ENCODE assay signal across 1 cellular context in the genomic region with DNA sequence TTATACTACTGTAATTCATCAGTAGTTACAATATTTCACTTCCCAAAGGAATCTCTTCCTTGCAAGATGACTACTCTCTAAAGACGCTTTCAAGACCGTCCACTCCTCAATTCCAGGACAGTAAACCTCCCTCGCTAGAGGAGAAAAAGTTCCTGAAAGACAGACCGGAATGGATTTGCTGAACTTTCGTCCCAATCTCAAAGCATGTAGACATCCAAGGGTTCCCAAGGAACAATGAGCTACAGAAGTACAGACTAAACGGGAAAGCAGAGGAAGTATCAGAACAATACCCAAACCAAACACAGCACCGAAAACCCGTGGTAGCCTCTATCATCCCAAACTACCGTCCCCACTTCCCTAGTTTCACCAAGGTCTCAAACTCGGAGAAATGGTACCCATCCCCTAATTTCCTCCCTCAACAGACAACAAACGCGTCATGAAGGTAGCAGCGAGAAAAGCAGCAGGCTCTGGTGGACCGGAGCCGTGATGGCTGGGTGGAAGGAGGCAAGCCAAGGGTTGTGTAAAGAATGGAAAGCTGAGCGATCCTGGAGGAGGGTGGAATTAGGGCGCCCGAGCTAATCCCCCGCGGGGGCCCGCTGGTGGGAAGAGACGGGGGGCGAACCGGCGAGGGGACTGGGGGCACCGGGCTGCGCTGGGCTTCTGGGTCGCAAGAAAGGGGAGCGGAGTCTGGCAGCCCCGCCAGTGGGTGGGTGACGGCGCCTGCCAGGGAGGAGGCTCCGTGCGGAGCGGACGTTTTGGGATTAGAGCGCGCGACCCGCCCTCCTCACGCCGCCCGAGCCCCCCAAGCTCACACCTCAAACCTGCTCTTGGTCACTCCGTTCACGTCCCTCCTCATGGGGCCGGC.
TF ChIP-seq lines count a peak whose summit lies in the region.

No MANE protein-coding gene starts in this region.

TF ChIP-seq in HepG2, 621 proteins besides CTCF, POLR2A, EP300 and RAD21 (continued from another document):
- TF ChIP-seq ARNT2 (CRISPR knock-in tag; IDR thresholded peaks at IDR 0.05; ENCODE audit: low read depth): no peak; the same call in 1 of the 2 replicates
- TF ChIP-seq ZNF496 (CRISPR knock-in tag; IDR thresholded peaks at IDR 0.05; ENCODE audit: insufficient replicate concordance): no peak
- no peak for TF ChIP-seq TBP (CRISPR knock-in tag; IDR thresholded peaks at IDR 0.05)
- TF ChIP-seq RFXAP (CRISPR knock-in tag; IDR thresholded peaks at IDR 0.05; ENCODE audit: borderline replicate concordance): no peak
- TF ChIP-seq, protein P1, sequence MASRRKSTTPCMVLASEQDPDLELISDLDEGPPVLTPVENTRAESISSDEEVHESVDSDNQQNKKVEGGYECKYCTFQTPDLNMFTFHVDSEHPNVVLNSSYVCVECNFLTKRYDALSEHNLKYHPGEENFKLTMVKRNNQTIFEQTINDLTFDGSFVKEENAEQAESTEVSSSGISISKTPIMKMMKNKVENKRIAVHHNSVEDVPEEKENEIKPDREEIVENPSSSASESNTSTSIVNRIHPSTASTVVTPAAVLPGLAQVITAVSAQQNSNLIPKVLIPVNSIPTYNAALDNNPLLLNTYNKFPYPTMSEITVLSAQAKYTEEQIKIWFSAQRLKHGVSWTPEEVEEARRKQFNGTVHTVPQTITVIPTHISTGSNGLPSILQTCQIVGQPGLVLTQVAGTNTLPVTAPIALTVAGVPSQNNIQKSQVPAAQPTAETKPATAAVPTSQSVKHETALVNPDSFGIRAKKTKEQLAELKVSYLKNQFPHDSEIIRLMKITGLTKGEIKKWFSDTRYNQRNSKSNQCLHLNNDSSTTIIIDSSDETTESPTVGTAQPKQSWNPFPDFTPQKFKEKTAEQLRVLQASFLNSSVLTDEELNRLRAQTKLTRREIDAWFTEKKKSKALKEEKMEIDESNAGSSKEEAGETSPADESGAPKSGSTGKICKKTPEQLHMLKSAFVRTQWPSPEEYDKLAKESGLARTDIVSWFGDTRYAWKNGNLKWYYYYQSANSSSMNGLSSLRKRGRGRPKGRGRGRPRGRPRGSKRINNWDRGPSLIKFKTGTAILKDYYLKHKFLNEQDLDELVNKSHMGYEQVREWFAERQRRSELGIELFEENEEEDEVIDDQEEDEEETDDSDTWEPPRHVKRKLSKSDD (CRISPR knock-in tag; IDR thresholded peaks at IDR 0.05; ENCODE audit: low read depth): no peak
- TF ChIP-seq ZNF484 (CRISPR knock-in tag; IDR thresholded peaks at IDR 0.05; ENCODE audit: borderline replicate concordance, low read depth): no peak
- TF ChIP-seq ZNF605 (CRISPR knock-in tag; IDR thresholded peaks at IDR 0.05): no peak
- TF ChIP-seq ZBTB8A (CRISPR knock-in tag; IDR thresholded peaks at IDR 0.05; ENCODE audit: borderline replicate concordance, low read depth): no peak
- TF ChIP-seq SATB2 (CRISPR knock-in tag; IDR thresholded peaks at IDR 0.05): no peak
- peak; percentile 36; the same call in 1 of the 2 replicates for TF ChIP-seq BCL3 (CRISPR knock-in tag; IDR thresholded peaks at IDR 0.05)
- TF ChIP-seq ZNF773 (CRISPR knock-in tag; IDR thresholded peaks at IDR 0.05; ENCODE audit: borderline replicate concordance): no peak
- TF ChIP-seq, protein P2, sequence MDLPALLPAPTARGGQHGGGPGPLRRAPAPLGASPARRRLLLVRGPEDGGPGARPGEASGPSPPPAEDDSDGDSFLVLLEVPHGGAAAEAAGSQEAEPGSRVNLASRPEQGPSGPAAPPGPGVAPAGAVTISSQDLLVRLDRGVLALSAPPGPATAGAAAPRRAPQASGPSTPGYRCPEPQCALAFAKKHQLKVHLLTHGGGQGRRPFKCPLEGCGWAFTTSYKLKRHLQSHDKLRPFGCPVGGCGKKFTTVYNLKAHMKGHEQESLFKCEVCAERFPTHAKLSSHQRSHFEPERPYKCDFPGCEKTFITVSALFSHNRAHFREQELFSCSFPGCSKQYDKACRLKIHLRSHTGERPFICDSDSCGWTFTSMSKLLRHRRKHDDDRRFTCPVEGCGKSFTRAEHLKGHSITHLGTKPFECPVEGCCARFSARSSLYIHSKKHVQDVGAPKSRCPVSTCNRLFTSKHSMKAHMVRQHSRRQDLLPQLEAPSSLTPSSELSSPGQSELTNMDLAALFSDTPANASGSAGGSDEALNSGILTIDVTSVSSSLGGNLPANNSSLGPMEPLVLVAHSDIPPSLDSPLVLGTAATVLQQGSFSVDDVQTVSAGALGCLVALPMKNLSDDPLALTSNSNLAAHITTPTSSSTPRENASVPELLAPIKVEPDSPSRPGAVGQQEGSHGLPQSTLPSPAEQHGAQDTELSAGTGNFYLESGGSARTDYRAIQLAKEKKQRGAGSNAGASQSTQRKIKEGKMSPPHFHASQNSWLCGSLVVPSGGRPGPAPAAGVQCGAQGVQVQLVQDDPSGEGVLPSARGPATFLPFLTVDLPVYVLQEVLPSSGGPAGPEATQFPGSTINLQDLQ (CRISPR knock-in tag; IDR thresholded peaks at IDR 0.05): no peak
- no peak for TF ChIP-seq ATF2 (CRISPR knock-in tag; IDR thresholded peaks at IDR 0.05)
- 0 out of 2 replicates have a peak, but pooled peaks have one; percentile 33 for TF ChIP-seq SIN3A (IDR thresholded peaks at IDR 0.05; ENCODE audit: borderline replicate concordance, low read depth, low read length)
- 0 out of 2 replicates have a peak, but pooled peaks have one; percentile 0 for TF ChIP-seq MAF1 (CRISPR knock-in tag; IDR thresholded peaks at IDR 0.05; ENCODE audit: borderline replicate concordance)
- TF ChIP-seq ZNF264 (CRISPR knock-in tag; IDR thresholded peaks at IDR 0.05): no peak
- peak; percentile 23 for TF ChIP-seq YY1 (IDR thresholded peaks at IDR 0.05; ENCODE audit: insufficient read depth, insufficient replicate concordance, low read depth, low read length)
- TF ChIP-seq ZNF574 (CRISPR knock-in tag; IDR thresholded peaks at IDR 0.05): no peak
- no peak for TF ChIP-seq ZNF24 (IDR thresholded peaks at IDR 0.05)
- no peak for TF ChIP-seq ARID3A (IDR thresholded peaks at IDR 0.05; ENCODE audit: low read depth, low read length)
- TF ChIP-seq TAF1 (CRISPR knock-in tag; IDR thresholded peaks at IDR 0.05): no peak
- no peak for TF ChIP-seq DNMT3B (CRISPR knock-in tag; conservative IDR thresholded peaks at IDR 0.05)
- no peak for TF ChIP-seq REL (CRISPR knock-in tag; conservative IDR thresholded peaks at IDR 0.05)
- TF ChIP-seq RBFOX2 (IDR thresholded peaks at IDR 0.05; ENCODE audit: low read depth, low read length): no peak
- TF ChIP-seq SRSF1 (optimal IDR thresholded peaks at IDR 0.05; ENCODE audit: low read depth, low read length): no peak
- TF ChIP-seq, protein P3, sequence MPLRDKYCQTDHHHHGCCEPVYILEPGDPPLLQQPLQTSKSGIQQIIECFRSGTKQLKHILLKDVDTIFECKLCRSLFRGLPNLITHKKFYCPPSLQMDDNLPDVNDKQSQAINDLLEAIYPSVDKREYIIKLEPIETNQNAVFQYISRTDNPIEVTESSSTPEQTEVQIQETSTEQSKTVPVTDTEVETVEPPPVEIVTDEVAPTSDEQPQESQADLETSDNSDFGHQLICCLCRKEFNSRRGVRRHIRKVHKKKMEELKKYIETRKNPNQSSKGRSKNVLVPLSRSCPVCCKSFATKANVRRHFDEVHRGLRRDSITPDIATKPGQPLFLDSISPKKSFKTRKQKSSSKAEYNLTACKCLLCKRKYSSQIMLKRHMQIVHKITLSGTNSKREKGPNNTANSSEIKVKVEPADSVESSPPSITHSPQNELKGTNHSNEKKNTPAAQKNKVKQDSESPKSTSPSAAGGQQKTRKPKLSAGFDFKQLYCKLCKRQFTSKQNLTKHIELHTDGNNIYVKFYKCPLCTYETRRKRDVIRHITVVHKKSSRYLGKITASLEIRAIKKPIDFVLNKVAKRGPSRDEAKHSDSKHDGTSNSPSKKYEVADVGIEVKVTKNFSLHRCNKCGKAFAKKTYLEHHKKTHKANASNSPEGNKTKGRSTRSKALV (CRISPR knock-in tag; IDR thresholded peaks at IDR 0.05): 0 out of 2 replicates have a peak, but pooled peaks have one; percentile 76
- no peak for TF ChIP-seq NFYB (CRISPR knock-in tag; IDR thresholded peaks at IDR 0.05)
- TF ChIP-seq ZNF720 (CRISPR knock-in tag; IDR thresholded peaks at IDR 0.05): no peak
- TF ChIP-seq TOE1 (CRISPR knock-in tag; IDR thresholded peaks at IDR 0.05): no peak
